ENCODE assay signal across 8 cellular contexts in genomic region chr1:241639653-241640148, GRCh38. TPM values are rescaled to one million over a fixed set of nuclear protein-coding genes. Genes with fewer than 3 reads are reported as not detected.
DNase-seq lines count a peak whose midpoint lies in the region; ATAC-seq and TF ChIP-seq lines count a peak whose summit lies in the region.

No MANE protein-coding gene starts in this region.

- H3K27ac ChIP-seq in CD8-positive, alpha-beta T cell (ENCODE audit: low read depth, low read length), result peak overlapping the region; percentile 77
- H3K27ac ChIP-seq in SK-N-MC, result no peak overlapping the region
- peak overlapping the region; percentile 88 to 89 for H3K27ac ChIP-seq in liver (ENCODE audit: low read depth in 1 of 2, low read length in 2 of 2)

- no peak for TF ChIP-seq CTCF in CD8-positive, alpha-beta T cell (IDR thresholded peaks at IDR 0.05)
- TF ChIP-seq CTCF in brain (conservative IDR thresholded peaks at IDR 0.05), result no peak
- no peak for TF ChIP-seq CTCF in liver (IDR thresholded peaks at IDR 0.05; ENCODE audit: low read depth, low read length, missing input control)

- POLR2A ChIA-PET in CD8-positive, alpha-beta T cell (lab: Charles Lee), result interaction anchor here (0.6 to 2.2 kb wide), 9 partner anchors 10 to 208 kb away, joined by 3 to 12 read pairs (median 4); partner anchors contain the start of gene EXO1

- peak overlapping the region; percentile 81 for H3K4me3 Mint-ChIP-seq in CD8-positive, alpha-beta T cell
- H3K4me3 Mint-ChIP-seq in brain, result peak overlapping the region; percentile 82 to 97 (median 87)

- no peaks in the 10 kb centered on the region for H3K27me3 Mint-ChIP-seq in CD8-positive, alpha-beta T cell (ENCODE audit: low read depth)
- H3K27me3 Mint-ChIP-seq in brain, result peaks cover 2% of the 10 kb centered on the region

- peak in 5 of 7 experiments; percentile 2 to 62 (median 12) for DNase-seq in CD8-positive, alpha-beta T cell
- DNase-seq in SK-N-MC (ENCODE audit: low read depth, low spot score) (no peak), foreskin melanocyte (no peak)
- peak; percentile 9 for DNase-seq in stimulated activated CD8-positive, alpha-beta memory T cell treated with anti-CD3 and anti-CD28 coated beads, Interleukin-4, amount 100 ng/mL, for 24 hours (ENCODE audit: low read depth)

- peaks cover 42% of the 10 kb centered on the region for H3K4me1 Mint-ChIP-seq in CD8-positive, alpha-beta T cell (ENCODE audit: low read depth)
- H3K4me1 Mint-ChIP-seq in brain, result peaks cover 41% of the 10 kb centered on the region

- peak overlapping the region; percentile 84 for H3K9ac ChIP-seq in SK-N-MC (ENCODE audit: insufficient read length)
- peak overlapping the region; percentile 83 to 89 for H3K9ac ChIP-seq in liver (ENCODE audit: low read depth in 1 of 2, low read length in 2 of 2)

- intact Hi-C loops in CD8-positive, alpha-beta T cell (cut with DNase I, micrococcal nuclease), result loop anchor here (1.0 to 10.0 kb wide), 11 partner anchors 12 to 1615 kb away; partner anchors contain the start of genes CEP170 (in 2 of the 2), EXO1 (in 1 of the 2) and SDCCAG8 (in 1 of the 2)

- peak overlapping the region; percentile 49 for H3K27ac Mint-ChIP-seq in CD8-positive, alpha-beta T cell
- peak overlapping the region; percentile 3 to 91 (median 47) for H3K27ac Mint-ChIP-seq in brain

- no peaks in the 10 kb centered on the region for H3K9me3 ChIP-seq in CD8-positive, alpha-beta T cell (ENCODE audit: low read length)
- no peaks in the 10 kb centered on the region for H3K9me3 ChIP-seq in SK-N-MC (ENCODE audit: low read depth, low read length)
- H3K9me3 ChIP-seq in liver (ENCODE audit: control insufficient read depth in 4 of 4, low read length in 3 of 4), result no peaks in the 10 kb centered on the region

- peak overlapping the region; percentile 95 for H3K4me3 ChIP-seq in CD8-positive, alpha-beta T cell (ENCODE audit: low read depth, low read length)
- peak overlapping the region; percentile 90 for H3K4me3 ChIP-seq in SK-N-MC
- peak overlapping the region; percentile 97 to 99 (median 98) for H3K4me3 ChIP-seq in liver (ENCODE audit: low read depth in 1 of 3, low read length in 3 of 3)

- H3K36me3 Mint-ChIP-seq in CD8-positive, alpha-beta T cell, result peaks cover 12% of the 10 kb centered on the region
- H3K36me3 Mint-ChIP-seq in brain, result peaks cover 25% of the 10 kb centered on the region

- under 1% methylated on average over 42 of the region's 42 CpGs for WGBS in liver

- TF ChIP-seq RAD21 in liver (IDR thresholded peaks at IDR 0.05), result no peak

- peaks cover 6% of the 10 kb centered on the region for H3K9me3 Mint-ChIP-seq in CD8-positive, alpha-beta T cell
- peaks cover 9 to 18% (median 13%) of the 10 kb centered on the region in 5 experiments for H3K9me3 Mint-ChIP-seq in brain

- CTCF ChIA-PET in CD8-positive, alpha-beta T cell (lab: Charles Lee), result interaction anchor here (0.5 to 1.1 kb wide), 2 partner anchors 18 to 191 kb away, joined by 3 read pairs; no protein-coding TSS in a partner anchor

- H3K4me1 ChIP-seq in CD8-positive, alpha-beta T cell (ENCODE audit: insufficient read depth, low read length), result peaks cover 32% of the 10 kb centered on the region
- H3K4me1 ChIP-seq in liver (ENCODE audit: control insufficient read depth in 4 of 4, insufficient read depth in 4 of 4, low read length in 3 of 4), result peaks cover 4 to 27% (median 9%) of the 10 kb centered on the region in 4 donors

- ATAC-seq in CD8-positive, alpha-beta T cell, result peak; percentile 11
- ATAC-seq in GM19372 (IDR thresholded peaks at IDR 0.05; ENCODE audit: low read depth, unreplicated experiment), result peak; percentile 47
- ATAC-seq in HG03442 (IDR thresholded peaks at IDR 0.05; ENCODE audit: unreplicated experiment), result peak; percentile 43

- no peaks in the 10 kb centered on the region for H3K36me3 ChIP-seq in CD8-positive, alpha-beta T cell (ENCODE audit: insufficient read depth, low read length)
- H3K36me3 ChIP-seq in SK-N-MC (ENCODE audit: insufficient read depth, low read length), result peaks cover 26% of the 10 kb centered on the region
- H3K36me3 ChIP-seq in liver (ENCODE audit: control insufficient read depth in 4 of 4, insufficient read depth in 3 of 4, low read depth in 1 of 4, low read length in 3 of 4), result peaks cover 0 to 4% (median 2%) of the 10 kb centered on the region in 4 donors

- no peaks in the 10 kb centered on the region for H3K27me3 ChIP-seq in CD8-positive, alpha-beta T cell (ENCODE audit: insufficient read depth, low read length)
- H3K27me3 ChIP-seq in liver (ENCODE audit: control insufficient read depth in 4 of 4, insufficient read depth in 4 of 4, low read length in 3 of 4), result no peaks in the 10 kb centered on the region

TF ChIP-seq in liver, 16 proteins besides CTCF, POLR2A, EP300 and RAD21:
- no peak for TF ChIP-seq ATF3 (IDR thresholded peaks at IDR 0.05)
- no peak for TF ChIP-seq FOXA2 (IDR thresholded peaks at IDR 0.05)
- TF ChIP-seq JUND (IDR thresholded peaks at IDR 0.05), result no peak
- TF ChIP-seq RXRA (IDR thresholded peaks at IDR 0.05), result no peak
- no peak for TF ChIP-seq FOXA1 (IDR thresholded peaks at IDR 0.05)
- TF ChIP-seq REST (IDR thresholded peaks at IDR 0.05), result no peak
- TF ChIP-seq HNF4G (IDR thresholded peaks at IDR 0.05), result no peak

RNA-seq across cellular contexts. Expression of gene CHML, which starts 0.5 kb away (rescaled TPM):
- total RNA-seq in CD8-positive, alpha-beta T cell, result 1 to 10 TPM; 8.3 to 8.8 TPM
- polyA plus RNA-seq in brain (ENCODE audit: insufficient read depth, low read depth, low replicate concordance), result 2.7 TPM
- 1 to 10 TPM; 5.6 to 8.1 TPM for total RNA-seq in liver
- polyA plus RNA-seq in liver, result 1 to 10 TPM in 1 of 2 donors, under 1 TPM in 1; 0.53 to 1.0 TPM

RNA-seq across cellular contexts. Expression of gene OPN3, which starts 0.5 kb away (rescaled TPM):
- 1 to 10 TPM; 1.2 to 1.4 TPM for total RNA-seq in CD8-positive, alpha-beta T cell
- polyA plus RNA-seq in brain (ENCODE audit: insufficient read depth, low read depth, low replicate concordance) (16.2 TPM), liver (10 to 100 TPM; 11.3 to 13.3 TPM)
- total RNA-seq in liver, result 10 to 100 TPM; 17.7 to 19.1 TPM

RNA-seq across cellular contexts. Expression of gene WDR64, which starts 12.4 kb away (rescaled TPM):
- under 1 TPM in 1 of 2 experiments, not detected in 1; 0.14 TPM for total RNA-seq in CD8-positive, alpha-beta T cell
- polyA plus RNA-seq in brain (ENCODE audit: insufficient read depth, low read depth, low replicate concordance), result not detected
- under 1 TPM; 0.08 to 0.70 TPM for total RNA-seq in liver
- under 1 TPM; 0.02 to 0.26 TPM for polyA plus RNA-seq in liver

Comparison
In these comparisons a context has a peak if more than half of its experiments do, and no peak if none do; other contexts are left out.
1. DNase-seq: peak in CD8-positive, alpha-beta T cell (5 of 7) and stimulated activated CD8-positive, alpha-beta memory T cell treated with anti-CD3 and anti-CD28 coated beads, Interleukin-4, amount 100 ng/mL, for 24 hours (single experiment); none in SK-N-MC (single experiment) and foreskin melanocyte (single experiment).
2. RNA of gene OPN3, which starts 0.5 kb away (total RNA-seq): 17.7 to 19.1 TPM in liver; 1.2 to 1.4 TPM in CD8-positive, alpha-beta T cell; every median in the first group is over 4 times any median in the second.
3. Peak in every context shown above with its lines, with median percentiles within 50 percentile points of each other: ATAC-seq and H3K4me3 ChIP-seq.